In the genomic region with DNA sequence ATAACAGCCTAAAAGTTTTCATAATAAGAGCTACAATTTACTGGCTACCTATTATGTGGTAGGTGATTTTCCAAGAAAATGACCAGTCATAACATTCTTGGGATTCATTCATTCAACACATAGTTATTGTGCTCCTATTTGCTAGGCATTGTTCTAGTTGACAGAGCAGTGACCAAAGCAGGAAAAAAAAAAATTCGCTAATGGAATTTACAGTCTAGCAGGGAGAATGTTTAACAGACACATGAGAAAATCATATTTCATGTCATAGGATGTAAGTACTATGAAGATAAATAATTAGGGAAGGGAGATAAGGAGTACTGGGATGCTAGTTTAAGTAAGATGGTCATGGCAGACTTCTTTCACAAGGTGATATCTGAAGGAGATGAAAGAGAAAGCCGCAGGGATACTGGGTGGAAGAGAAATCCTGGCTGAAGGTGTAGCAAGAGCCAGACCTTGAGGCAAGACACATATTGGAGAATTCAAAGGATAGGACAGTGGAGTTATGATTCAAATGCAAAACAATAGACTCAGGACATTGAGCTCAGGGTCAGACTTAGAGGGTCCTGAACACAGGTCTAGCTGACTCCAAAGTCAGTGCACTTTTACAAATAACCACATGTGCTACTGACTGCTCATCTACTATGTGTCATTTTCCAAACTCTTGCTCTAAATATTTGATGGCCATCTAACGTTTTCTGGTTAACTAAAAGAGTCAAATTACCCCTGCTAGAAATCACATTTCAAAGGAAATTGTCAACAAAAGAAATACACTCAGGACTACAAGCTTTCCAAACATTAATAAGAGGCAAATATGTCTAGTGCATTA, we compare ENCODE assay signal across 1 cellular context.
TF ChIP-seq lines count a peak whose summit lies in the region.

No MANE protein-coding gene starts in this region.

TF ChIP-seq in H1, 55 proteins besides CTCF, POLR2A, EP300 and RAD21:
- TF ChIP-seq KDM5A (IDR thresholded peaks at IDR 0.05; ENCODE audit: low read length) (no peak), SP1 (IDR thresholded peaks at IDR 0.05; ENCODE audit: low read depth, low read length) (no peak), POLR2AphosphoS5 (IDR thresholded peaks at IDR 0.05; ENCODE audit: low read depth, low read length) (no peak), BACH1 (IDR thresholded peaks at IDR 0.05; ENCODE audit: low read length) (no peak), HDAC2 (IDR thresholded peaks at IDR 0.05; ENCODE audit: borderline replicate concordance in 1 of 2, low read depth in 2 of 2, low read length in 2 of 2) (no peak), NANOG (IDR thresholded peaks at IDR 0.05; ENCODE audit: insufficient read depth, low read depth, low read length, poor library complexity, severe bottlenecking) (no peak), RXRA (IDR thresholded peaks at IDR 0.05; ENCODE audit: insufficient read depth, low read depth, low read length) (no peak), SP2 (IDR thresholded peaks at IDR 0.05; ENCODE audit: low read length) (no peak), ASH2L (IDR thresholded peaks at IDR 0.05; ENCODE audit: low read length) (no peak), SIN3A (conservative IDR thresholded peaks at IDR 0.05 in 1 of 2, IDR thresholded peaks at IDR 0.05 in 1 of 2; ENCODE audit: low read depth in 1 of 2, low read length in 2 of 2) (no peak)
- TF ChIP-seq, protein P1, sequence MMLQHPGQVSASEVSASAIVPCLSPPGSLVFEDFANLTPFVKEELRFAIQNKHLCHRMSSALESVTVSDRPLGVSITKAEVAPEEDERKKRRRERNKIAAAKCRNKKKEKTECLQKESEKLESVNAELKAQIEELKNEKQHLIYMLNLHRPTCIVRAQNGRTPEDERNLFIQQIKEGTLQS (IDR thresholded peaks at IDR 0.05; ENCODE audit: insufficient read depth, low read depth, low read length): no peak
